In genomic region chr11:117861151-117862018, GRCh38 we compare ENCODE assay signal across 10 cellular contexts. TPM values are rescaled to one million over a fixed set of nuclear protein-coding genes. Genes with fewer than 3 reads are reported as not detected.
DNase-seq lines count a peak whose midpoint lies in the region; ATAC-seq, FAIRE-seq and TF ChIP-seq lines count a peak whose summit lies in the region.
"Had no signal": no experiment of that assay in that cellular context is flagged by ENCODE, and none has a peak within 500 bp of the region (broad histone marks: within the 10 kb centered on the region; RNA-seq: fewer than 3 reads in every experiment).

No MANE protein-coding gene starts in this region.

- no peak for ATAC-seq in HG02610 (IDR thresholded peaks at IDR 0.05; ENCODE audit: unreplicated experiment)

- H3K4me3 Mint-ChIP-seq in nephron, result peak overlapping the region; percentile 21 to 51 (median 26)
- H3K4me3 Mint-ChIP-seq: T-helper 2 cell treated with Interferon-gamma antibody and Interleukin-4, amounts not matched to agents 5 μg/mL and 100 μg/mL, for 36 hours had no signal

- no peaks in the 10 kb centered on the region for H3K9me3 ChIP-seq in suprapubic skin

- H3K36me3 Mint-ChIP-seq in nephron (ENCODE audit: low read depth), result peaks cover 7% of the 10 kb centered on the region

- H3K27ac Mint-ChIP-seq in nephron, result peak overlapping the region; percentile 82 to 95 (median 90)
- H3K27ac Mint-ChIP-seq: T-helper 2 cell treated with Interferon-gamma antibody and Interleukin-4, amounts not matched to agents 5 μg/mL and 100 μg/mL, for 36 hours had no signal

- H3K27ac ChIP-seq in cingulate gyrus (ENCODE audit: low read depth, low read length) (peak overlapping the region; percentile 73), suprapubic skin (no peak overlapping the region)

- 62% methylated on average over 13 of the region's 13 CpGs for WGBS in suprapubic skin

- TF ChIP-seq POLR2A in suprapubic skin (IDR thresholded peaks at IDR 0.05), result no peak

- no peaks in the 10 kb centered on the region for H3K9me3 Mint-ChIP-seq in nephron
- H3K9me3 Mint-ChIP-seq: T-helper 2 cell treated with Interferon-gamma antibody and Interleukin-4, amounts not matched to agents 5 μg/mL and 100 μg/mL, for 36 hours had no signal

- H3K4me3 ChIP-seq in suprapubic skin, result no peak overlapping the region

- peaks cover 3% of the 10 kb centered on the region for H3K27me3 Mint-ChIP-seq in nephron (ENCODE audit: low read depth)

- no peak for TF ChIP-seq EP300 in suprapubic skin (IDR thresholded peaks at IDR 0.05)

- H3K36me3 ChIP-seq in suprapubic skin, result no peaks in the 10 kb centered on the region

- no peak for FAIRE-seq in D721Med (lab: Jason Lieb, UNC)

- no peaks in the 10 kb centered on the region for H3K27me3 ChIP-seq in suprapubic skin

- DNase-seq in ELF-1 (ENCODE audit: low read depth, low spot score) (peak; percentile 95), NCI-H2227 (lab: John Stamatoyannopoulos, UW; ENCODE audit: unreplicated experiment) (peak; percentile 82), D721Med (ENCODE audit: insufficient read length, low spot score) (no peak), suprapubic skin (ENCODE audit: low spot score in 2 of 2) (no peak), NCI-H1694 treated with DMSO at 0.1 percent for 48 hours (lab: John Stamatoyannopoulos, UW) (no peak)
- DNase-seq: GF-D8 had no signal

- H3K4me1 Mint-ChIP-seq in nephron, result peaks cover 83% of the 10 kb centered on the region

- TF ChIP-seq CTCF in nephron (IDR thresholded peaks at IDR 0.05; ENCODE audit: unreplicated experiment in 3 of 3), result no peak
- no peak for TF ChIP-seq CTCF in D721Med (IDR thresholded peaks at IDR 0.05; ENCODE audit: insufficient read depth, missing control alignments)
- no peak for TF ChIP-seq CTCF in suprapubic skin (IDR thresholded peaks at IDR 0.05)

- H3K4me1 ChIP-seq in suprapubic skin, result peaks cover 10% of the 10 kb centered on the region

RNA-seq across cellular contexts. Expression of gene FXYD6, which starts 15.1 kb away (rescaled TPM):
- total RNA-seq in suprapubic skin, result 10 to 100 TPM in 2 of 4 donors, 1 to 10 TPM in 2; 4.8 to 15.9 (median 9.5) TPM

RNA-seq across cellular contexts. Expression of gene FXYD2, which starts 36.8 kb away (rescaled TPM):
- total RNA-seq in suprapubic skin, result not detected

Comparison
In these comparisons a context has a peak if more than half of its experiments do, and no peak if none do; other contexts are left out.
1. DNase-seq: peak in ELF-1 (single experiment) and NCI-H2227 (single experiment); none in D721Med (single experiment), suprapubic skin (0 of 2) and NCI-H1694 treated with DMSO at 0.1 percent for 48 hours (single experiment).